In the genomic region with DNA sequence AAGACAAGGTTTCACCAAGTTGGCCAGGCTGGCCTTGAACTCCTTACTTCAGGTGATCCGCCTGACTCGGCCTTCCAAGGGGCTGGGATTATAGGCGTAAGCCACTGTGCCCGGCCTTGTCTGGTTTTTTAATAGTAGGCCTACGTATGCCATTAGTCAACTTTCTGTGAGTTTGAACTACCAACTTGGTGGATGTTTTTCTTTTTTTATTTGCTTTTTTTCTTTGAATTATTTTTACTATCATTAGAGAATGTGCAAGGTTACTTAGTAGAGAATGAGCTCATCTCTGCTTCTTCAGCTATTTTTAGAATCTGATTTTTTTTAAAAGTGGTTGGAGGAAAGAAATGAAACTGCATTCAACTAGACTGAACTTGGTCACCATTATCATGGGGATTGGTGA, we compare ENCODE assay signal across 18 cellular contexts. TPM values are rescaled to one million over a fixed set of nuclear protein-coding genes. Genes with fewer than 3 reads are reported as not detected.
A peak's percentile ranks its signal among the peaks of the same experiment; 100 is the strongest.
DNase-seq lines count a peak whose midpoint lies in the region; ATAC-seq and TF ChIP-seq lines count a peak whose summit lies in the region.
"Had no signal": no experiment of that assay in that cellular context is flagged by ENCODE, and none has a peak within 500 bp of the region (broad histone marks: within the 10 kb centered on the region; RNA-seq: fewer than 3 reads in every experiment).

No MANE protein-coding gene starts in this region.

- no peak overlapping the region for H3K4me2 ChIP-seq in fibroblast of lung (ENCODE audit: extremely low read depth, insufficient read depth, low read length)
- peak overlapping the region; percentile 23 for H3K4me2 ChIP-seq in skeletal muscle satellite cell (ENCODE audit: low read length)

- no peak for TF ChIP-seq CTCF in fibroblast of lung (conservative IDR thresholded peaks at IDR 0.05 in 1 of 2, IDR thresholded peaks at IDR 0.05 in 1 of 2; ENCODE audit: low read depth in 1 of 2, low read length in 2 of 2)

- peaks cover 13% of the 10 kb centered on the region for H3K4me1 ChIP-seq in fibroblast of lung (ENCODE audit: control insufficient read depth, extremely low read depth, insufficient read depth, low read length)
- H3K4me1 ChIP-seq in skeletal muscle satellite cell (ENCODE audit: control insufficient read depth, insufficient read depth, low read length) = peaks cover 78% of the 10 kb centered on the region
- H3K4me1 ChIP-seq: right atrium auricular region had no signal

- no peak overlapping the region for H2AFZ ChIP-seq in fibroblast of lung (ENCODE audit: low read length)

- no peaks in the 10 kb centered on the region for H3K9me3 ChIP-seq in fibroblast of lung (ENCODE audit: control insufficient read depth, insufficient read depth, low read depth, low read length)
- no peaks in the 10 kb centered on the region for H3K9me3 ChIP-seq in skeletal muscle satellite cell (replicated peaks; ENCODE audit: low read length)
- H3K9me3 ChIP-seq: right atrium auricular region, thoracic aorta had no signal

- peak; percentile 3 for DNase-seq in NOMO-1 treated with DMSO at 0.1 percent for 48 hours (lab: John Stamatoyannopoulos, UW; ENCODE audit: unreplicated experiment)
- DNase-seq in NOMO-1 treated with dmso at 0.1 percent for 144 hours (lab: John Stamatoyannopoulos, UW; ENCODE audit: unreplicated experiment) = no peak
- DNase-seq in RPMI7951 (ENCODE audit: low read depth) = peak; percentile 33
- DNase-seq in fibroblast of lung (ENCODE audit: low read depth in 2 of 2) = peak; percentile 64 to 65
- DNase-seq in CD1c-positive myeloid dendritic cell (ENCODE audit: extremely low spot score) = no peak
- DNase-seq: 8988T; activated gamma-delta T cell; foreskin melanocyte; NCI-H1436; stimulated activated CD4-positive, alpha-beta T cell treated with anti-CD3 and anti-CD28 coated beads, Interleukin-1b, Interleukin-23, amount 100 ng/mL, for 48 hours; WERI-Rb-1 had no signal

- H3K4me3 ChIP-seq in fibroblast of lung (replicated peaks in 1 of 4; ENCODE audit: control extremely low read depth in 1 of 4, insufficient read depth in 1 of 4, low read depth in 3 of 4, low read length in 4 of 4) (no peak overlapping the region), skeletal muscle satellite cell (ENCODE audit: low read length) (no peak overlapping the region)
- H3K4me3 ChIP-seq: lung, right atrium auricular region, thoracic aorta had no signal

- H3K79me2 ChIP-seq in fibroblast of lung (ENCODE audit: control insufficient read depth, insufficient read depth, low read length) = peaks cover 60% of the 10 kb centered on the region

- no peak overlapping the region for H3K9ac ChIP-seq in fibroblast of lung (ENCODE audit: insufficient read depth, low read length)
- H3K9ac ChIP-seq in skeletal muscle satellite cell (ENCODE audit: low read depth, low read length) = peak overlapping the region; percentile 38

- H4K20me1 ChIP-seq in fibroblast of lung (ENCODE audit: control insufficient read depth, extremely low read depth, insufficient read depth, low read length) = no peaks in the 10 kb centered on the region

- H3K27me3 ChIP-seq in fibroblast of lung (ENCODE audit: control insufficient read depth, insufficient read depth, low read length) (no peaks in the 10 kb centered on the region), skeletal muscle satellite cell (ENCODE audit: control insufficient read depth, insufficient read depth, low read length) (no peaks in the 10 kb centered on the region)
- H3K27me3 ChIP-seq: right atrium auricular region had no signal

- H3K27ac ChIP-seq in fibroblast of lung (ENCODE audit: insufficient read depth, low read length) = no peak overlapping the region
- H3K27ac ChIP-seq: right atrium auricular region, thoracic aorta, WERI-Rb-1 had no signal

- H3K36me3 ChIP-seq in fibroblast of lung (ENCODE audit: control insufficient read depth, insufficient read depth, low read length) (no peaks in the 10 kb centered on the region), skeletal muscle satellite cell (ENCODE audit: insufficient read depth, low read length) (peaks cover 62% of the 10 kb centered on the region)
- H3K36me3 ChIP-seq: right atrium auricular region, thoracic aorta, WERI-Rb-1 had no signal

- ATAC-seq in GM19328 (IDR thresholded peaks at IDR 0.05; ENCODE audit: unreplicated experiment) = no peak
- ATAC-seq in HG03565 (IDR thresholded peaks at IDR 0.05; ENCODE audit: unreplicated experiment) = no peak
- ATAC-seq: natural killer cell treated with Interleukin-12 subunit alpha and Interleukin-12 subunit beta and Interleukin-15 and Interleukin-18, amount 100 ng/mL, for 72 hours had no signal

RNA-seq across cellular contexts. Expression of gene HMGA2, which starts 51.4 kb away (rescaled TPM):
- total RNA-seq in RPMI7951 (2014; rRNA removed; shearing (Covaris generic)) = 17.3 and 20.1 TPM in 2 replicates
- total RNA-seq in fibroblast of lung = 4.4 and 7.3 TPM in 2 replicates
- 8.2 and 15.9 TPM in 2 replicates for polyA plus RNA-seq in fibroblast of lung
- 7.0 and 15.7 TPM in 2 replicates for polyA plus RNA-seq in fibroblast of lung (2012)
- polyA minus RNA-seq in fibroblast of lung (ENCODE audit: low replicate concordance) = 6.4 and 9.3 TPM in 2 replicates
- 73.0 and 91.0 TPM in 2 replicates for total RNA-seq in skeletal muscle satellite cell (2012; rRNA removed)
- total RNA-seq: natural killer cell treated with Interleukin-12 subunit alpha and Interleukin-12 subunit beta and Interleukin-15 and Interleukin-18, amount 100 ng/mL, for 72 hours; right atrium auricular region had no signal

Comparison
In these comparisons a context has a peak if more than half of its experiments do, and no peak if none do; other contexts are left out.
1. DNase-seq: peak in NOMO-1 treated with DMSO at 0.1 percent for 48 hours (single experiment), RPMI7951 (single experiment) and fibroblast of lung (2 of 2); none in NOMO-1 treated with dmso at 0.1 percent for 144 hours (single experiment) and CD1c-positive myeloid dendritic cell (single experiment).